19 cellular contexts compared by ENCODE assay signal in genomic region chr5:6468104-6468503, GRCh38. TPM values are rescaled to one million over a fixed set of nuclear protein-coding genes. Genes with fewer than 3 reads are reported as not detected.
"Had no signal": no experiment of that assay in that cellular context is flagged by ENCODE, and none has a peak within 500 bp of the region (broad histone marks: within the 10 kb centered on the region; RNA-seq: fewer than 3 reads in every experiment).

No MANE protein-coding gene starts in this region.

- H3K4me2 ChIP-seq: hepatocyte had no signal

- H3K27me3 ChIP-seq: body of pancreas, pancreas, upper lobe of left lung had no signal

- H3K4me1 ChIP-seq: upper lobe of left lung had no signal

- H3K27ac ChIP-seq: body of pancreas, epithelial cell of prostate, hepatocyte, pancreas, thoracic aorta, upper lobe of left lung had no signal

- DNase-seq: activated CD4-positive, alpha-beta T cell treated with anti-CD3 and anti-CD28 coated beads, Interleukin-2, amount 10 ng/mL, durations not matched to agents 7 days and 5 days; activated CD8-positive, alpha-beta T cell treated with anti-CD3 and anti-CD28 coated beads, Interleukin-2, amount 10 ng/mL, durations not matched to agents 7 days and 5 days; activated naive CD4-positive, alpha-beta T cell treated with Interleukin-2 at 50 U/mL for 16 hours; activated naive CD8-positive, alpha-beta T cell treated with anti-CD3 and anti-CD28 coated beads, Interleukin-2, amount 10 ng/mL, durations not matched to agents 7 days and 5 days; activated T-cell treated with anti-CD3 and anti-CD28 coated beads, Interleukin-2, amount 50 U/mL, for 24 hours; amygdala; body of pancreas; central memory CD4-positive, alpha-beta T cell; foreskin fibroblast; mammary epithelial cell; pancreas; stimulated activated naive B cell treated with anti-CD40 and anti-IgM and Interleukin-4, amounts not matched to agents 10 μg/mL and 1 μg/mL and 100 μg/mL, for 72 hours; upper lobe of left lung had no signal

- H2AFZ ChIP-seq: hepatocyte had no signal

- H3K79me2 ChIP-seq: hepatocyte had no signal

- H3K36me3 ChIP-seq: pancreas, thoracic aorta, upper lobe of left lung had no signal

- H3K9me3 ChIP-seq: body of pancreas, pancreas, thoracic aorta had no signal

- ATAC-seq: activated CD8-positive, alpha-beta T cell treated with anti-CD3 and anti-CD28 coated beads, Interleukin-2, amount 10 ng/mL, durations not matched to agents 7 days and 5 days; body of pancreas; left lobe of liver; pancreas; stimulated activated naive B cell treated with anti-CD40 and anti-IgM and Interleukin-4, amounts not matched to agents 10 μg/mL and 1 μg/mL and 100 μg/mL, for 72 hours had no signal

- H3K4me3 ChIP-seq: body of pancreas, hepatocyte, pancreas, thoracic aorta, upper lobe of left lung had no signal

RNA-seq across cellular contexts. Expression of gene UBE2QL1, which starts 19.4 kb away (rescaled TPM):
- total RNA-seq: activated CD4-positive, alpha-beta T cell treated with anti-CD3 and anti-CD28 coated beads, Interleukin-2, amount 10 ng/mL, durations not matched to agents 7 days and 5 days; activated CD8-positive, alpha-beta T cell treated with anti-CD3 and anti-CD28 coated beads, Interleukin-2, amount 10 ng/mL, durations not matched to agents 7 days and 5 days; activated naive CD8-positive, alpha-beta T cell treated with anti-CD3 and anti-CD28 coated beads, Interleukin-2, amount 10 ng/mL, durations not matched to agents 7 days and 5 days; mononuclear cell had no signal
- polyA plus RNA-seq: hepatocyte, keratinocyte had no signal
